ENCODE assay signal across 11 cellular contexts in the genomic region with DNA sequence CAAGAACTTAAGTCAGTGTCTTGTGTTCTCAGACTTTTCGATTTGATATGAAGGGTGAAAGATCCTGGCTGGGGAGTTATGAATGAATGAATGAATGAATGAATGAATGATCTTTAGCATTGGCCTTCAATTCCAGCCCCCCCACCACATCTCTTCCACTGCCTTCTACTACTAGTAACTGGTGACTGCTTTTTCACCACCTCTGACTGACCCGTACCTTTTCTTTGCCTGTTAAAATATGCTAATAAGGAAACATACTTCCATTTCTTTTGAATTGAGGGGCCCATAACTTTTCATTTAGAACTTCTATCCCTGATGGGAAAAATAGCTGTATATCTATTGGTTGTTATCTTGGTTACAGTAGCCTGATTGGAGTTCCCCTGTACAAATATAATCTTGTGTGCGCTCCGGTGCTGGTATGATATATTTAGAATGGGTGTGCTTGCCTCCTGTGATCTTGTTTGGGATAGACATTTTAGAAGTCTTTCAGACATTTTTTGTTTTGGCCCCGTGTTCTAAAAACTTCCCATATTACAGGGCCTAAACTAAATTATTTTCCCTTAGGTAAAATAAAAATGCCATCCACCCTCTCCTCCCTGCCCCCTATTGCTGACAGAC. TPM values are rescaled to one million over a fixed set of nuclear protein-coding genes. Genes with fewer than 3 reads are reported as not detected.
DNase-seq lines count a peak whose midpoint lies in the region; FAIRE-seq and TF ChIP-seq lines count a peak whose summit lies in the region.
"Had no signal": no experiment of that assay in that cellular context is flagged by ENCODE, and none has a peak within 500 bp of the region (broad histone marks: within the 10 kb centered on the region; RNA-seq: fewer than 3 reads in every experiment).

No MANE protein-coding gene starts in this region.

- intact Hi-C loops in activated CD4-positive, alpha-beta T cell treated with anti-CD3 and anti-CD28 coated beads, Interleukin-2, amount 10 ng/mL, durations not matched to agents 24 days and 14 days (cut with micrococcal nuclease): no loop called here

- POLR2A ChIA-PET in activated CD4-positive, alpha-beta memory T cell treated with anti-CD3 and anti-CD28 coated beads, Interleukin-2, amount 10 ng/mL, durations not matched to agents 7 days and 5 days (lab: Charles Lee): interaction anchor here (0.7 to 7.5 kb wide), 9 partner anchors 7 to 163 kb away, joined by 3 to 113 read pairs (median 10); partner anchors contain the start of genes ERI2, REXO5 and THUMPD1

- H3K4me3 ChIP-seq in keratinocyte (ENCODE audit: control insufficient read depth in 2 of 3, extremely low read depth in 1 of 3, insufficient read depth in 2 of 3, low read depth in 1 of 3, low read length in 3 of 3) (peak overlapping the region in 2 of 3 experiments; percentile 0 to 21), subcutaneous abdominal adipose tissue (ENCODE audit: low read depth in 1 of 5, low read length in 5 of 5) (peak overlapping the region in 1 of 5 donors; percentile 13)

- peaks cover 52% of the 10 kb centered on the region for H3K36me3 Mint-ChIP-seq in activated CD4-positive, alpha-beta T cell treated with anti-CD3 and anti-CD28 coated beads, Interleukin-2, amount 10 ng/mL, durations not matched to agents 24 days and 14 days (ENCODE audit: low read depth)
- H3K36me3 Mint-ChIP-seq in activated CD4-positive, alpha-beta memory T cell treated with anti-CD3 and anti-CD28 coated beads, Interleukin-2, amount 10 ng/mL, durations not matched to agents 7 days and 5 days (ENCODE audit: low read depth): peaks cover 78% of the 10 kb centered on the region

- H3K27me3 Mint-ChIP-seq in activated CD4-positive, alpha-beta T cell treated with anti-CD3 and anti-CD28 coated beads, Interleukin-2, amount 10 ng/mL, durations not matched to agents 24 days and 14 days: no peaks in the 10 kb centered on the region
- no peaks in the 10 kb centered on the region for H3K27me3 Mint-ChIP-seq in activated CD4-positive, alpha-beta memory T cell treated with anti-CD3 and anti-CD28 coated beads, Interleukin-2, amount 10 ng/mL, durations not matched to agents 7 days and 5 days

- TF ChIP-seq CTCF in keratinocyte (optimal IDR thresholded peaks at IDR 0.05 in 1 of 3, IDR thresholded peaks at IDR 0.05 in 1 of 3, conservative IDR thresholded peaks at IDR 0.05 in 1 of 3; ENCODE audit: extremely low read depth in 1 of 3, insufficient read depth in 2 of 3, low read length in 3 of 3): no peak

- H3K9ac ChIP-seq in keratinocyte (ENCODE audit: control insufficient read depth, extremely low read depth, insufficient read depth, low read length) (peak overlapping the region; percentile 45), subcutaneous abdominal adipose tissue (ENCODE audit: low read length in 5 of 5) (peak overlapping the region in 4 of 5 donors; percentile 8 to 70 (median 56))

- H3K9me3 ChIP-seq in keratinocyte (ENCODE audit: control insufficient read depth, low read depth, low read length): no peaks in the 10 kb centered on the region
- no peaks in the 10 kb centered on the region for H3K9me3 ChIP-seq in subcutaneous abdominal adipose tissue (ENCODE audit: control insufficient read depth in 5 of 5, low read length in 5 of 5)

- peaks cover 21% of the 10 kb centered on the region for H3K79me2 ChIP-seq in keratinocyte (ENCODE audit: control insufficient read depth, insufficient read depth, low read length)

- H3K27ac ChIP-seq in keratinocyte (ENCODE audit: control insufficient read depth, insufficient read depth, low read length) (peak overlapping the region; percentile 76), subcutaneous abdominal adipose tissue (ENCODE audit: low read depth, low read length) (peak overlapping the region; percentile 97)

- dilution Hi-C loops in keratinocyte (cut with MboI; ENCODE audit: extremely low pct_ligation_motif_present, low sequenced_read_pairs): no loop called here

- H3K4me1 Mint-ChIP-seq in activated CD4-positive, alpha-beta T cell treated with anti-CD3 and anti-CD28 coated beads, Interleukin-2, amount 10 ng/mL, durations not matched to agents 24 days and 14 days: peaks cover 68% of the 10 kb centered on the region
- peaks cover 78% of the 10 kb centered on the region for H3K4me1 Mint-ChIP-seq in activated CD4-positive, alpha-beta memory T cell treated with anti-CD3 and anti-CD28 coated beads, Interleukin-2, amount 10 ng/mL, durations not matched to agents 7 days and 5 days

- H3K4me1 ChIP-seq in keratinocyte (ENCODE audit: control insufficient read depth, extremely low read depth, insufficient read depth, low read length) (peaks cover 58% of the 10 kb centered on the region), subcutaneous abdominal adipose tissue (ENCODE audit: control insufficient read depth in 5 of 5, insufficient read depth in 5 of 5, low read length in 5 of 5) (peaks cover 21 to 89% (median 83%) of the 10 kb centered on the region in 5 donors)

- no peaks in the 10 kb centered on the region for H3K9me3 Mint-ChIP-seq in activated CD4-positive, alpha-beta T cell treated with anti-CD3 and anti-CD28 coated beads, Interleukin-2, amount 10 ng/mL, durations not matched to agents 24 days and 14 days
- peaks cover 3% of the 10 kb centered on the region for H3K9me3 Mint-ChIP-seq in activated CD4-positive, alpha-beta memory T cell treated with anti-CD3 and anti-CD28 coated beads, Interleukin-2, amount 10 ng/mL, durations not matched to agents 7 days and 5 days

- H3K36me3 ChIP-seq in keratinocyte (ENCODE audit: control insufficient read depth in 2 of 2, extremely low read depth in 1 of 2, insufficient read depth in 2 of 2, low read length in 2 of 2): no peaks in the 10 kb centered on the region
- no peaks in the 10 kb centered on the region for H3K36me3 ChIP-seq in subcutaneous abdominal adipose tissue (ENCODE audit: control insufficient read depth in 5 of 5, insufficient read depth in 5 of 5, low read length in 5 of 5)

- H2AFZ ChIP-seq in keratinocyte (ENCODE audit: control insufficient read depth, low read length): no peak overlapping the region

- H3K27ac Mint-ChIP-seq in activated CD4-positive, alpha-beta T cell treated with anti-CD3 and anti-CD28 coated beads, Interleukin-2, amount 10 ng/mL, durations not matched to agents 24 days and 14 days: peak overlapping the region; percentile 4
- H3K27ac Mint-ChIP-seq in activated CD4-positive, alpha-beta memory T cell treated with anti-CD3 and anti-CD28 coated beads, Interleukin-2, amount 10 ng/mL, durations not matched to agents 7 days and 5 days: peak overlapping the region; percentile 82

- no peak for FAIRE-seq in keratinocyte (lab: Jason Lieb, UNC)
- FAIRE-seq: TTC549 had no signal

- H4K20me1 ChIP-seq in keratinocyte (ENCODE audit: control insufficient read depth, extremely low read depth, insufficient read depth, low read length): no peaks in the 10 kb centered on the region

- peak overlapping the region; percentile 14 for H3K4me3 Mint-ChIP-seq in activated CD4-positive, alpha-beta T cell treated with anti-CD3 and anti-CD28 coated beads, Interleukin-2, amount 10 ng/mL, durations not matched to agents 24 days and 14 days
- peak overlapping the region; percentile 83 for H3K4me3 Mint-ChIP-seq in activated CD4-positive, alpha-beta memory T cell treated with anti-CD3 and anti-CD28 coated beads, Interleukin-2, amount 10 ng/mL, durations not matched to agents 7 days and 5 days

- H3K4me2 ChIP-seq in keratinocyte (ENCODE audit: control insufficient read depth, extremely low read depth, insufficient read depth, low read depth, low read length): peak overlapping the region; percentile 81

- DNase-seq in activated CD4-positive, alpha-beta T cell treated with anti-CD3 and anti-CD28 coated beads, Interleukin-2, amount 10 ng/mL, durations not matched to agents 24 days and 14 days: no peak
- DNase-seq in activated CD4-positive, alpha-beta T cell treated with anti-CD3 and anti-CD28 coated beads, Interleukin-2, amount 50 U/mL, for 1 hour: no peak
- no peak for DNase-seq in activated CD4-positive, alpha-beta memory T cell treated with anti-CD3 and anti-CD28 coated beads, Interleukin-2, amount 10 ng/mL, durations not matched to agents 7 days and 5 days
- no peak for DNase-seq in keratinocyte (ENCODE audit: low read depth, low spot score)
- no peak for DNase-seq in NCI-H774 (lab: John Stamatoyannopoulos, UW)
- DNase-seq in NCI-H1092 (lab: John Stamatoyannopoulos, UW): no peak
- no peak for DNase-seq in A172 (ENCODE audit: low spot score)
- DNase-seq: cortex of kidney, NCI-H1694 treated with DMSO at 0.1 percent for 48 hours had no signal

- H3K9me1 ChIP-seq in keratinocyte (ENCODE audit: control insufficient read depth, extremely low read depth, insufficient read depth, low read length): no peaks in the 10 kb centered on the region

- CTCF ChIA-PET in activated CD4-positive, alpha-beta memory T cell treated with anti-CD3 and anti-CD28 coated beads, Interleukin-2, amount 10 ng/mL, durations not matched to agents 7 days and 5 days (lab: Charles Lee): interaction anchor here (0.6 to 1.5 kb wide), 3 partner anchors 30 to 56 kb away, joined by 3 to 5 read pairs (median 4); no protein-coding TSS in a partner anchor

- H3K27me3 ChIP-seq in keratinocyte (ENCODE audit: control insufficient read depth, extremely low read depth, insufficient read depth, low read length) (no peaks in the 10 kb centered on the region), subcutaneous abdominal adipose tissue (ENCODE audit: control insufficient read depth in 5 of 5, insufficient read depth in 4 of 5, low read length in 5 of 5) (no peaks in the 10 kb centered on the region)

RNA-seq across cellular contexts. Expression of gene LYRM1, which starts 3.4 kb away (rescaled TPM):
- total RNA-seq in activated CD4-positive, alpha-beta T cell treated with anti-CD3 and anti-CD28 coated beads, Interleukin-2, amount 10 ng/mL, durations not matched to agents 24 days and 14 days: 20.9 and 26.5 TPM in 2 replicates
- total RNA-seq in activated CD4-positive, alpha-beta memory T cell treated with anti-CD3 and anti-CD28 coated beads, Interleukin-2, amount 10 ng/mL, durations not matched to agents 7 days and 5 days: 10 to 100 TPM; 45.2 to 47.0 TPM
- polyA plus RNA-seq in keratinocyte: 13.1 to 27.1 TPM (median 21.7 TPM) in 3 replicates
- polyA plus RNA-seq in keratinocyte (2011; ENCODE audit: low read depth): 13.0 TPM
- 19.7 and 28.4 TPM in 2 replicates for polyA plus RNA-seq in keratinocyte (2011; cell fraction: cytosol; rRNA removed)
- 6.4 and 10.7 TPM in 2 replicates for polyA plus RNA-seq in keratinocyte (2011; cell fraction: nucleus; rRNA removed)
- polyA plus RNA-seq in keratinocyte (2012; ENCODE audit: low replicate concordance): 22.6 and 25.4 TPM in 2 replicates
- polyA minus RNA-seq in keratinocyte: 2.3 to 12.0 TPM (median 5.1 TPM) in 3 replicates
- polyA minus RNA-seq in keratinocyte (2011; cell fraction: cytosol; rRNA and poly(A)+ RNA removed): 16.9 TPM
- polyA minus RNA-seq in keratinocyte (2011; cell fraction: nucleus; rRNA and poly(A)+ RNA removed): 0.85 and 1.8 TPM in 2 replicates
- 58.3 and 77.2 TPM in 2 replicates for total RNA-seq in A172 (2014; rRNA removed; shearing (Covaris generic))

RNA-seq across cellular contexts. Expression of gene DCUN1D3, which starts 3.8 kb away (rescaled TPM):
- total RNA-seq in activated CD4-positive, alpha-beta T cell treated with anti-CD3 and anti-CD28 coated beads, Interleukin-2, amount 10 ng/mL, durations not matched to agents 24 days and 14 days: 10.8 and 12.3 TPM in 2 replicates
- total RNA-seq in activated CD4-positive, alpha-beta memory T cell treated with anti-CD3 and anti-CD28 coated beads, Interleukin-2, amount 10 ng/mL, durations not matched to agents 7 days and 5 days: 10 to 100 TPM; 20.7 to 21.6 TPM
- 8.0 to 10.0 TPM (median 9.4 TPM) in 3 replicates for polyA plus RNA-seq in keratinocyte
- polyA plus RNA-seq in keratinocyte (2011; ENCODE audit: low read depth): 14.8 TPM
- polyA plus RNA-seq in keratinocyte (2011; cell fraction: cytosol; rRNA removed): 7.1 and 9.8 TPM in 2 replicates
- polyA plus RNA-seq in keratinocyte (2011; cell fraction: nucleus; rRNA removed): 12.2 and 15.4 TPM in 2 replicates
- 11.5 and 28.0 TPM in 2 replicates for polyA plus RNA-seq in keratinocyte (2012; ENCODE audit: low replicate concordance)
- 18.5 to 29.4 TPM (median 27.1 TPM) in 3 replicates for polyA minus RNA-seq in keratinocyte
- polyA minus RNA-seq in keratinocyte (2011; cell fraction: cytosol; rRNA and poly(A)+ RNA removed): 14.8 TPM
- polyA minus RNA-seq in keratinocyte (2011; cell fraction: nucleus; rRNA and poly(A)+ RNA removed): 13.1 and 21.9 TPM in 2 replicates
- total RNA-seq in A172 (2014; rRNA removed; shearing (Covaris generic)): 26.1 and 28.8 TPM in 2 replicates
